In the genomic region with DNA sequence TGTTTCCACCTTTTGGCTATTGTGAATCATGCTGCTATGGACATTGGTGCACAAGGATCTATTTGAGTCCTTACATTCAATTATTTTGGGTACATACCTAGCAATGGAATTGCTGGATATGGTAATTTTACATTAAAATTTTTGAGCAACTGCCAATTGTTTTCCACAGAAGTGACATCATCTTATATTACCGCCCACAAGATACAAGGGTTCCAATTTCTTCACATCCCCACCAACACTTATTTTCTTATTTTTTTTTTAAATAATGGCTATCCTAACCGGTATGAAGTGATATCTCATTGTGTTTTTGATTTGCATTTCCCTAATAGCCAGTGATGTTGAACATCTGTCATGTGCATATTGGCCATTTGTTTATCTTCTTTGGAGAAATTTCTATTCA, we compare ENCODE assay signal across 33 cellular contexts.
"Had no signal": no experiment of that assay in that cellular context is flagged by ENCODE, and none has a peak within 500 bp of the region (broad histone marks: within the 10 kb centered on the region; RNA-seq: fewer than 3 reads in every experiment).

No MANE protein-coding gene starts in this region.

- H3K4me1 ChIP-seq: body of pancreas, breast epithelium had no signal

- ATAC-seq: activated CD8-positive, alpha-beta T cell treated with anti-CD3 and anti-CD28 coated beads for 36 hours; activated naive CD4-positive, alpha-beta T cell treated with anti-CD3 and anti-CD28 coated beads, Interleukin-2, amount 50 U/mL, for 72 hours; activated T-cell treated with anti-CD3 and anti-CD28 coated beads, Interleukin-2, amount 50 U/mL, for 4 hours; activated T-cell treated with anti-CD3 and anti-CD28 coated beads, Interleukin-2, amount 50 U/mL, for 72 hours; activated T-helper 17 cell treated with anti-CD3 and anti-CD28 coated beads, Interleukin-2, amount 50 U/mL, for 72 hours; body of pancreas had no signal

- H3K27me3 ChIP-seq: adrenal gland, body of pancreas, brain microvascular endothelial cell, breast epithelium had no signal

- H3K36me3 ChIP-seq: adrenal gland, brain microvascular endothelial cell, breast epithelium had no signal

- H3K4me3 ChIP-seq: adrenal gland, body of pancreas, breast epithelium had no signal

- DNase-seq: activated B cell treated with CpG ODN at 0.5 μM for 24 hours; activated CD4-positive, alpha-beta memory T cell treated with anti-CD3 and anti-CD28 coated beads for 36 hours; activated CD4-positive, alpha-beta T cell treated with anti-CD3 and anti-CD28 coated beads for 4 hours; activated CD4-positive, alpha-beta T cell treated with anti-CD3 and anti-CD28 coated beads, Interleukin-2, amount 10 ng/mL, durations not matched to agents 24 days and 14 days; activated CD4-positive, alpha-beta T cell treated with anti-CD3 and anti-CD28 coated beads, Interleukin-2, amount 50 U/mL, for 1 hour; activated CD4-positive, alpha-beta T cell treated with anti-CD3 and anti-CD28 coated beads, Interleukin-2, amount 50 U/mL, for 4 hours; activated CD4-positive, CD25-positive, alpha-beta regulatory T cell treated with anti-CD3 and anti-CD28 coated beads, Interleukin-2, amount 50 U/mL, for 72 hours; activated CD8-positive, alpha-beta memory T cell treated with anti-CD3 and anti-CD28 coated beads, Interleukin-2, amount 50 U/mL, for 4 hours; activated CD8-positive, alpha-beta T cell treated with anti-CD3 and anti-CD28 coated beads for 36 hours; activated effector memory CD4-positive, alpha-beta T cell treated with anti-CD3 and anti-CD28 coated beads, Interleukin-2, amount 50 U/mL, for 16 hours; activated gamma-delta T cell treated with Interleukin-2 at 50 U/mL for 16 hours; activated naive CD4-positive, alpha-beta T cell; activated naive CD4-positive, alpha-beta T cell treated with anti-CD3 and anti-CD28 coated beads for 36 hours; activated naive CD4-positive, alpha-beta T cell treated with anti-CD3 and anti-CD28 coated beads, Interleukin-2, amount 50 U/mL, for 16 hours; activated naive CD8-positive, alpha-beta T cell treated with anti-CD3 and anti-CD28 coated beads for 36 hours; activated T-cell treated with anti-CD3 and anti-CD28 coated beads for 4 hours; activated T-cell treated with anti-CD3 and anti-CD28 coated beads, Interleukin-2, amount 50 U/mL, for 1 hour; activated T-cell treated with anti-CD3 and anti-CD28 coated beads, Interleukin-2, amount 50 U/mL, for 4 hours; activated T-cell treated with anti-CD3 and anti-CD28 coated beads, Interleukin-2, amount 50 U/mL, for 72 hours; adrenal gland; amniotic stem cell; aorta; body of pancreas; brain microvascular endothelial cell; central memory CD4-positive, alpha-beta T cell; T-helper 1 cell; T-helper 2 cell; T-helper 9 cell had no signal

- H3K27ac ChIP-seq: adrenal gland, body of pancreas, brain microvascular endothelial cell, breast epithelium had no signal

- FAIRE-seq: astrocyte, TTC549 had no signal

- H3K9me3 ChIP-seq: adrenal gland, body of pancreas, breast epithelium had no signal
